9 cellular contexts compared by ENCODE assay signal in genomic region chr1:3724416-3725030, GRCh38. TPM values are rescaled to one million over a fixed set of nuclear protein-coding genes. Genes with fewer than 3 reads are reported as not detected.
DNase-seq lines count a peak whose midpoint lies in the region; ATAC-seq and TF ChIP-seq lines count a peak whose summit lies in the region.
"Not testable (repeated sequence)": the region's sequence is repeated elsewhere in the genome, so short reads cannot be mapped to it uniquely, and the experiment has no call there.
"Had no signal": no experiment of that assay in that cellular context is flagged by ENCODE, and none has a peak within 500 bp of the region (broad histone marks: within the 10 kb centered on the region; RNA-seq: fewer than 3 reads in every experiment).

No MANE protein-coding gene starts in this region.

- TF ChIP-seq CTCF in GM12874 (IDR thresholded peaks at IDR 0.05; ENCODE audit: insufficient read depth, low read depth, low read length): peak; percentile 96
- TF ChIP-seq CTCF in left lung (IDR thresholded peaks at IDR 0.05): peak; percentile 89 to 97

- DNase-seq in 8988T (peak; percentile 79), NCI-H1417 (lab: John Stamatoyannopoulos, UW) (peak; percentile 53 to 79 (median 72)), left lung (peak; percentile 62 to 93)
- peak; percentile 81 to 84 for DNase-seq in activated T-cell treated with anti-CD3 and anti-CD28 coated beads, Interleukin-2, amount 50 U/mL, for 48 hours
- peak; percentile 49 to 75 for DNase-seq in stimulated activated CD4-positive, alpha-beta T cell treated with anti-CD3 and anti-CD28 coated beads, Interleukin-1b, Interleukin-23, amount 100 ng/mL, for 1 hour (ENCODE audit: low read depth in 2 of 2)

- H3K9ac ChIP-seq in endocrine pancreas (ENCODE audit: control insufficient read depth, insufficient read depth, low read length): peak overlapping the region; percentile 42

- not testable (repeated sequence) for H3K9me3 ChIP-seq in endocrine pancreas (ENCODE audit: control insufficient read depth, low read length); left lung

- H3K27ac ChIP-seq in left lung: not testable (repeated sequence)

- not testable (repeated sequence) for H3K4me1 ChIP-seq in endocrine pancreas (ENCODE audit: control insufficient read depth, insufficient read depth, low read length); left lung

- not testable (repeated sequence) for H3K36me3 ChIP-seq in endocrine pancreas (ENCODE audit: control insufficient read depth, insufficient read depth, low read length); left lung

- intact Hi-C loops in left lung (cut with DNase I): not testable (repeated sequence)

- H3K27me3 ChIP-seq in endocrine pancreas (ENCODE audit: control insufficient read depth, insufficient read depth, low read length): not testable (repeated sequence)
- peaks cover 0 to 28% of the 10 kb centered on the region in 2 donors for H3K27me3 ChIP-seq in left lung

- not testable (repeated sequence) for H3K4me3 ChIP-seq in endocrine pancreas (ENCODE audit: control insufficient read depth, insufficient read depth, low read length); left lung

- ATAC-seq in SK-N-SH treated with all-trans-retinoic acid at 6 μM for 48 hours (peak; percentile 77), left lung (peak; percentile 83)

RNA-seq across cellular contexts. Expression of gene CCDC27, which starts 27.7 kb away (rescaled TPM):
- total RNA-seq in left lung: not detected
- total RNA-seq: natural killer cell treated with Interleukin-12 subunit alpha and Interleukin-12 subunit beta and Interleukin-15 and Interleukin-18, amount 100 ng/mL, for 72 hours had no signal

RNA-seq across cellular contexts. Expression of gene SMIM1, which starts 48.0 kb away (rescaled TPM):
- total RNA-seq in left lung: 1 to 10 TPM; 6.5 TPM
- total RNA-seq: natural killer cell treated with Interleukin-12 subunit alpha and Interleukin-12 subunit beta and Interleukin-15 and Interleukin-18, amount 100 ng/mL, for 72 hours had no signal
